ENCODE assay signal across 10 cellular contexts in the genomic region with DNA sequence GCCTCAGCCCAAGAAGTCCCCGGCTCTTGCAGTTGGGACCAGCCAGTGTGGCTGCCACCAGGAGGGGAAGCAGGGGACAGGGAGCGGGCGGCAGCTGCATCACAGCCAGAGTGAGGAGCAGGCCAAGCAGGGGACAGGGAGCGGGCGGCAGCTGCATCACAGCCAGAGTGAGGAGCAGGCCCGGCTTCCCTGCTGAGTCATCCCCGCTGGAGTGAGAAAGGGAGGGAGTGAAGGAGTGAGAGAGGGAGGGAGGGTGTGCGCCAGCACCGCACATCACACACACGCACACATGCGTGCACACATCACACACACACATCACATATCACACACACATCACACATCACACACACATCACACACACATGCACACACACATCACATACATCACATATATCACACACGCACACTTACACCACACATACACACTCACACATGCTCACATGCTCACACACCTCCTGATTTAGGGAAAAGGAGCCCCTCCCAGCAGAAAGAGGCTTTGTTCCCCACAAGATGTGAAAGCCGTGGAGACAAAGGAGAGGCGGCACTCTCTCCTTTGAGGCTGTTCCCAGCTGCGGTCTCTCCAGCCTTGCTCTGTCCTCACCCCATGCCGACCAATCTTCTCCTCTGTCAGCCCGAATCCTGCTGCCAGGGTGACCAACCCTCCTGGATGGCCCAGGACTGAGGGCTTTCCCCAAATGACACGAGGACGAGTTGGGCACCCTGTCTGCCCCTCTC. TPM values are rescaled to one million over a fixed set of nuclear protein-coding genes. Genes with fewer than 3 reads are reported as not detected.
DNase-seq lines count a peak whose midpoint lies in the region; ATAC-seq and TF ChIP-seq lines count a peak whose summit lies in the region.
"Had no signal": no experiment of that assay in that cellular context is flagged by ENCODE, and none has a peak within 500 bp of the region (broad histone marks: within the 10 kb centered on the region; RNA-seq: fewer than 3 reads in every experiment).

No MANE protein-coding gene starts in this region.

- CTCF ChIA-PET in Calu3 (lab: Charles Lee): interaction anchor here (0.6 kb wide), 1 partner anchor 158 kb away, joined by 3 read pairs; no protein-coding TSS in a partner anchor
- CTCF ChIA-PET in naive thymus-derived CD4-positive, alpha-beta T cell (lab: Charles Lee): no interaction called here
- CTCF ChIA-PET in activated CD4-positive, alpha-beta memory T cell treated with anti-CD3 and anti-CD28 coated beads, Interleukin-2, amount 10 ng/mL, durations not matched to agents 7 days and 5 days (lab: Charles Lee): no interaction called here

- H3K27ac ChIP-seq in coronary artery: no peak overlapping the region
- H3K27ac ChIP-seq in naive thymus-derived CD4-positive, alpha-beta T cell (ENCODE audit: low read depth, low read length): no peak overlapping the region
- no peak overlapping the region for H3K27ac ChIP-seq in prostate gland
- H3K27ac ChIP-seq: skin epidermis had no signal

- DNase-seq in Calu3 (peak; percentile 30), NCI-H2081 treated with DMSO at 0.1 percent for 48 hours (lab: John Stamatoyannopoulos, UW) (peak; percentile 26), coronary artery (ENCODE audit: low spot score) (peak; percentile 63), midbrain (lab: John Stamatoyannopoulos, UW) (peak; percentile 75), prostate gland (ENCODE audit: low spot score) (no peak)
- DNase-seq in naive thymus-derived CD4-positive, alpha-beta T cell: no peak
- no peak for DNase-seq in activated CD4-positive, alpha-beta memory T cell treated with anti-CD3 and anti-CD28 coated beads, Interleukin-2, amount 10 ng/mL, durations not matched to agents 7 days and 5 days

- H3K27me3 Mint-ChIP-seq in Calu3 (ENCODE audit: unreplicated experiment): peaks cover 82% of the 10 kb centered on the region
- peaks cover 48 to 60% (median 54%) of the 10 kb centered on the region in 5 donors for H3K27me3 Mint-ChIP-seq in naive thymus-derived CD4-positive, alpha-beta T cell
- H3K27me3 Mint-ChIP-seq in activated CD4-positive, alpha-beta memory T cell treated with anti-CD3 and anti-CD28 coated beads, Interleukin-2, amount 10 ng/mL, durations not matched to agents 7 days and 5 days: peaks cover 38% of the 10 kb centered on the region

- H3K27me3 ChIP-seq in naive thymus-derived CD4-positive, alpha-beta T cell (ENCODE audit: control insufficient read depth in 2 of 2, insufficient read depth in 2 of 2, low read length in 2 of 2): no peaks in the 10 kb centered on the region
- peaks cover 2% of the 10 kb centered on the region for H3K27me3 ChIP-seq in prostate gland (replicated peaks; ENCODE audit: insufficient read depth)

- H3K4me3 ChIP-seq in coronary artery (peak overlapping the region; percentile 9), prostate gland (no peak overlapping the region)
- no peak overlapping the region for H3K4me3 ChIP-seq in naive thymus-derived CD4-positive, alpha-beta T cell (ENCODE audit: low read length)
- H3K4me3 ChIP-seq: skin epidermis had no signal

- no peak for TF ChIP-seq POLR2A in prostate gland (IDR thresholded peaks at IDR 0.05)

- ATAC-seq in naive thymus-derived CD4-positive, alpha-beta T cell: no peak
- ATAC-seq in GM19463 (IDR thresholded peaks at IDR 0.05; ENCODE audit: unreplicated experiment): no peak

- no peak overlapping the region for H3K4me3 Mint-ChIP-seq in Calu3 (ENCODE audit: low read depth, unreplicated experiment)
- H3K4me3 Mint-ChIP-seq in naive thymus-derived CD4-positive, alpha-beta T cell: no peak overlapping the region
- no peak overlapping the region for H3K4me3 Mint-ChIP-seq in activated CD4-positive, alpha-beta memory T cell treated with anti-CD3 and anti-CD28 coated beads, Interleukin-2, amount 10 ng/mL, durations not matched to agents 7 days and 5 days

- H3K36me3 Mint-ChIP-seq in Calu3 (ENCODE audit: insufficient read depth, unreplicated experiment): no peaks in the 10 kb centered on the region
- H3K36me3 Mint-ChIP-seq in naive thymus-derived CD4-positive, alpha-beta T cell: peaks cover 0 to 5% (median 0%) of the 10 kb centered on the region in 5 donors
- no peaks in the 10 kb centered on the region for H3K36me3 Mint-ChIP-seq in activated CD4-positive, alpha-beta memory T cell treated with anti-CD3 and anti-CD28 coated beads, Interleukin-2, amount 10 ng/mL, durations not matched to agents 7 days and 5 days (ENCODE audit: low read depth)

- no peaks in the 10 kb centered on the region for H3K9me3 Mint-ChIP-seq in Calu3 (ENCODE audit: low read depth, unreplicated experiment)
- H3K9me3 Mint-ChIP-seq in naive thymus-derived CD4-positive, alpha-beta T cell: peaks cover 0 to 6% (median 0%) of the 10 kb centered on the region in 11 donors
- no peaks in the 10 kb centered on the region for H3K9me3 Mint-ChIP-seq in activated CD4-positive, alpha-beta memory T cell treated with anti-CD3 and anti-CD28 coated beads, Interleukin-2, amount 10 ng/mL, durations not matched to agents 7 days and 5 days

- no peaks in the 10 kb centered on the region for H3K9me3 ChIP-seq in naive thymus-derived CD4-positive, alpha-beta T cell (ENCODE audit: control insufficient read depth in 2 of 3, low read length in 3 of 3)
- no peaks in the 10 kb centered on the region for H3K9me3 ChIP-seq in prostate gland

- no peaks in the 10 kb centered on the region for H3K36me3 ChIP-seq in naive thymus-derived CD4-positive, alpha-beta T cell (ENCODE audit: control insufficient read depth in 2 of 3, insufficient read depth in 3 of 3, low read length in 3 of 3)
- no peaks in the 10 kb centered on the region for H3K36me3 ChIP-seq in prostate gland

- intact Hi-C loops in Calu3 (cut with micrococcal nuclease; ENCODE audit: unreplicated experiment) (no loop called here), prostate gland (cut with DNase I) (loop anchor here (5.0 kb wide), 1 partner anchor 299 kb away; a partner anchor contains a TSS)
- intact Hi-C loops in naive thymus-derived CD4-positive, alpha-beta T cell (cut with micrococcal nuclease): no loop called here

- no peak overlapping the region for H3K27ac Mint-ChIP-seq in Calu3 (ENCODE audit: unreplicated experiment)
- no peak overlapping the region for H3K27ac Mint-ChIP-seq in naive thymus-derived CD4-positive, alpha-beta T cell
- no peak overlapping the region for H3K27ac Mint-ChIP-seq in activated CD4-positive, alpha-beta memory T cell treated with anti-CD3 and anti-CD28 coated beads, Interleukin-2, amount 10 ng/mL, durations not matched to agents 7 days and 5 days

- H3K4me1 Mint-ChIP-seq in Calu3 (ENCODE audit: low read depth, unreplicated experiment): peaks cover 10% of the 10 kb centered on the region
- no peaks in the 10 kb centered on the region for H3K4me1 Mint-ChIP-seq in naive thymus-derived CD4-positive, alpha-beta T cell
- H3K4me1 Mint-ChIP-seq in activated CD4-positive, alpha-beta memory T cell treated with anti-CD3 and anti-CD28 coated beads, Interleukin-2, amount 10 ng/mL, durations not matched to agents 7 days and 5 days: no peaks in the 10 kb centered on the region

- no peak for TF ChIP-seq CTCF in Calu3 (IDR thresholded peaks at IDR 0.05; ENCODE audit: unreplicated experiment)
- no peak for TF ChIP-seq CTCF in coronary artery (IDR thresholded peaks at IDR 0.05)
- no peak for TF ChIP-seq CTCF in prostate gland (IDR thresholded peaks at IDR 0.05)

- H3K4me1 ChIP-seq in naive thymus-derived CD4-positive, alpha-beta T cell (ENCODE audit: control insufficient read depth in 2 of 2, insufficient read depth in 2 of 2, low read length in 2 of 2): no peaks in the 10 kb centered on the region
- no peaks in the 10 kb centered on the region for H3K4me1 ChIP-seq in prostate gland (replicated peaks)

- 5% methylated on average over 19 of the region's 19 CpGs for WGBS in prostate gland

- BruUV-seq in Calu3 (replicated peaks; lab: Mats Ljungman, UMichigan): no TSS peak

- POLR2A ChIA-PET in naive thymus-derived CD4-positive, alpha-beta T cell (lab: Charles Lee): no interaction called here
- POLR2A ChIA-PET in activated CD4-positive, alpha-beta memory T cell treated with anti-CD3 and anti-CD28 coated beads, Interleukin-2, amount 10 ng/mL, durations not matched to agents 7 days and 5 days (lab: Charles Lee): no interaction called here

RNA-seq across cellular contexts. Expression of a gene that starts 16.8 kb away (rescaled TPM):
- total RNA-seq in Calu3 (2022) (not detected in 2 replicates), prostate gland (under 1 TPM in 1 of 2 donors, not detected in 1; 0.11 TPM)
- not detected for total RNA-seq in naive thymus-derived CD4-positive, alpha-beta T cell
- polyA plus RNA-seq in naive thymus-derived CD4-positive, alpha-beta T cell: not detected
- total RNA-seq in activated CD4-positive, alpha-beta memory T cell treated with anti-CD3 and anti-CD28 coated beads, Interleukin-2, amount 10 ng/mL, durations not matched to agents 7 days and 5 days: not detected
- total RNA-seq: activated CD8-positive, alpha-beta memory T cell treated with anti-CD3 and anti-CD28 coated beads for 36 hours had no signal

RNA-seq across cellular contexts. Expression of a gene that starts 23.3 kb away (rescaled TPM):
- 1.1 and 2.1 TPM in 2 replicates for total RNA-seq in Calu3 (2022)
- total RNA-seq in naive thymus-derived CD4-positive, alpha-beta T cell: 1 to 10 TPM in 2 of 5 experiments, under 1 TPM in 3; 0.46 to 4.9 (median 0.80) TPM
- polyA plus RNA-seq in naive thymus-derived CD4-positive, alpha-beta T cell: not detected
- total RNA-seq in activated CD4-positive, alpha-beta memory T cell treated with anti-CD3 and anti-CD28 coated beads, Interleukin-2, amount 10 ng/mL, durations not matched to agents 7 days and 5 days: 1 to 10 TPM; 1.5 to 1.9 TPM
- total RNA-seq in prostate gland: 1 to 10 TPM; 2.0 to 7.8 TPM

Comparison
In these comparisons a context has a peak if more than half of its experiments do, and no peak if none do; other contexts are left out.
1. DNase-seq: peak in Calu3 (single experiment), NCI-H2081 treated with DMSO at 0.1 percent for 48 hours (single experiment), coronary artery (single experiment) and midbrain (single experiment); none in naive thymus-derived CD4-positive, alpha-beta T cell (0 of 9), activated CD4-positive, alpha-beta memory T cell treated with anti-CD3 and anti-CD28 coated beads, Interleukin-2, amount 10 ng/mL, durations not matched to agents 7 days and 5 days (single experiment) and prostate gland (single experiment).